Comparison of ENCODE assay signal across 1 cellular context in genomic region chr19:28445826-28446225, GRCh38.
TF ChIP-seq lines count a peak whose summit lies in the region.

No MANE protein-coding gene starts in this region.

TF ChIP-seq in WTC11, 78 proteins besides CTCF, POLR2A, EP300 and RAD21 (continued from another document):
- TF ChIP-seq EMX1 (CRISPR knock-in tag; IDR thresholded peaks at IDR 0.05) (no peak), HMGXB4 (CRISPR knock-in tag; IDR thresholded peaks at IDR 0.05) (no peak), ZSCAN18 (CRISPR knock-in tag; IDR thresholded peaks at IDR 0.05) (no peak), FOXP1 (CRISPR knock-in tag; IDR thresholded peaks at IDR 0.05; ENCODE audit: borderline replicate concordance) (no peak), TP53 (CRISPR knock-in tag; IDR thresholded peaks at IDR 0.05) (no peak), ERG (CRISPR knock-in tag; IDR thresholded peaks at IDR 0.05) (no peak), ZNF281 (CRISPR knock-in tag; IDR thresholded peaks at IDR 0.05) (no peak), NR2C2 (CRISPR knock-in tag; IDR thresholded peaks at IDR 0.05) (no peak), ZNF121 (CRISPR knock-in tag; IDR thresholded peaks at IDR 0.05) (no peak), AFF4 (CRISPR knock-in tag; IDR thresholded peaks at IDR 0.05; ENCODE audit: borderline replicate concordance) (no peak), TEAD4 (CRISPR knock-in tag; IDR thresholded peaks at IDR 0.05) (no peak), TEAD1 (CRISPR knock-in tag; IDR thresholded peaks at IDR 0.05) (no peak), ZNF138 (CRISPR knock-in tag; conservative IDR thresholded peaks at IDR 0.05) (no peak), ZNF263 (CRISPR knock-in tag; IDR thresholded peaks at IDR 0.05; ENCODE audit: low read depth) (no peak)
